In the genomic region with DNA sequence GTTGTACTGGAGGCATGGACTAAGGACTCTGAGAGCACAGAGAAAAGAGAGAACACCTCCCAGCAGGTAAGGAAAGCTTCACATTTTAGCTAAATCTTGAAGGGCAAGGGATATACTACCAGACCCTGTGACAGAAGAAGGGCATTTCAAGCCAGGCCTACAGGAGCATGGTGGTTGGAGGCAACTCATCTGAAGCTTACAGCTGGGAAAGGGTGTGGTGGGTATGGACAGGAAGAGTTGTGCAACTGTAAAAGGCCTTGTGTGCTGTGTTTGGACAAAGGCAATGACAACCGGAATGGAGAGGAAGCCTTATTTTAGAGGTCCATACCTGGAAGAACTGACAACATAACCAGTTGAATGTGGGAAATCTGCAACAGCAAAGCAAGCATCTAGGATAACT, we compare ENCODE assay signal across 23 cellular contexts. TPM values are rescaled to one million over a fixed set of nuclear protein-coding genes. Genes with fewer than 3 reads are reported as not detected.
A peak's percentile ranks its signal among the peaks of the same experiment; 100 is the strongest.
DNase-seq lines count a peak whose midpoint lies in the region; TF ChIP-seq lines count a peak whose summit lies in the region.
"Had no signal": no experiment of that assay in that cellular context is flagged by ENCODE, and none has a peak within 500 bp of the region (broad histone marks: within the 10 kb centered on the region; RNA-seq: fewer than 3 reads in every experiment).

No MANE protein-coding gene starts in this region.

- peak overlapping the region; percentile 21 for H3K27ac Mint-ChIP-seq in MCF 10A (ENCODE audit: low read depth, unreplicated experiment)
- H3K27ac Mint-ChIP-seq: B cell had no signal

- H3K4me3 Mint-ChIP-seq in MCF 10A (ENCODE audit: unreplicated experiment) = no peak overlapping the region
- H3K4me3 Mint-ChIP-seq: B cell; central memory CD8-positive, alpha-beta T cell; IgD-negative memory B cell had no signal

- H3K36me3 Mint-ChIP-seq in MCF 10A (ENCODE audit: insufficient read depth, unreplicated experiment) = peaks cover 4% of the 10 kb centered on the region
- H3K36me3 Mint-ChIP-seq: IgD-negative memory B cell had no signal

- TF ChIP-seq CTCF in MCF 10A (IDR thresholded peaks at IDR 0.05; ENCODE audit: unreplicated experiment) = no peak
- no peak for TF ChIP-seq CTCF in breast epithelium (IDR thresholded peaks at IDR 0.05)
- no peak for TF ChIP-seq CTCF in choroid plexus epithelial cell (conservative IDR thresholded peaks at IDR 0.05; ENCODE audit: low read depth, low read length)

- no peaks in the 10 kb centered on the region for H3K27me3 Mint-ChIP-seq in MCF 10A (ENCODE audit: insufficient read depth, unreplicated experiment)
- H3K27me3 Mint-ChIP-seq: B cell had no signal

- no peaks in the 10 kb centered on the region for H3K4me1 ChIP-seq in breast epithelium
- peaks cover 0 to 9% (median 0%) of the 10 kb centered on the region in 3 donors for H3K4me1 ChIP-seq in skeletal muscle tissue (ENCODE audit: control insufficient read depth in 3 of 3, insufficient read depth in 3 of 3, low read length in 3 of 3)
- H3K4me1 ChIP-seq: suprapubic skin had no signal

- no peaks in the 10 kb centered on the region for H3K9me3 Mint-ChIP-seq in MCF 10A (ENCODE audit: unreplicated experiment)
- H3K9me3 Mint-ChIP-seq: central memory CD8-positive, alpha-beta T cell; IgD-negative memory B cell had no signal

- H3K9ac ChIP-seq in skeletal muscle tissue (ENCODE audit: low read depth in 1 of 3, low read length in 3 of 3) = no peak overlapping the region

- no peak overlapping the region for H3K4me3 ChIP-seq in breast epithelium
- no peak overlapping the region for H3K4me3 ChIP-seq in choroid plexus epithelial cell (ENCODE audit: low read depth, low read length)
- no peak overlapping the region for H3K4me3 ChIP-seq in skeletal muscle tissue (ENCODE audit: low read length in 3 of 3)
- H3K4me3 ChIP-seq: MG63, suprapubic skin had no signal

- no peak overlapping the region for H3K27ac ChIP-seq in breast epithelium
- H3K27ac ChIP-seq in skeletal muscle tissue (ENCODE audit: low read depth, low read length) = peak overlapping the region; percentile 23
- H3K27ac ChIP-seq: HL-60, suprapubic skin, WERI-Rb-1 had no signal

- TF ChIP-seq POLR2A in breast epithelium (IDR thresholded peaks at IDR 0.05) = no peak

- peaks cover 26% of the 10 kb centered on the region for H3K4me1 Mint-ChIP-seq in MCF 10A (ENCODE audit: insufficient read depth, unreplicated experiment)
- H3K4me1 Mint-ChIP-seq: B cell; central memory CD8-positive, alpha-beta T cell; IgD-negative memory B cell had no signal

- H3K9me3 ChIP-seq in breast epithelium (no peaks in the 10 kb centered on the region), skeletal muscle tissue (ENCODE audit: control insufficient read depth in 3 of 3, low read length in 3 of 3) (no peaks in the 10 kb centered on the region)
- H3K9me3 ChIP-seq: MG63, suprapubic skin had no signal

- CTCF ChIA-PET in MCF 10A (lab: Yijun Ruan, JAX) = interaction anchor here (0.6 to 1.2 kb wide), 4 partner anchors 15 to 1530 kb away, joined by 3 to 4 read pairs (median 3); no protein-coding TSS in a partner anchor

- no peaks in the 10 kb centered on the region for H3K27me3 ChIP-seq in breast epithelium
- no peaks in the 10 kb centered on the region for H3K27me3 ChIP-seq in skeletal muscle tissue (ENCODE audit: control insufficient read depth in 3 of 3, insufficient read depth in 3 of 3, low read length in 3 of 3)
- H3K27me3 ChIP-seq: MG63, suprapubic skin had no signal

- DNase-seq in MCF 10A (ENCODE audit: unreplicated experiment) = peak; percentile 55
- no peak for DNase-seq in breast epithelium (ENCODE audit: low spot score in 2 of 2)
- DNase-seq in choroid plexus epithelial cell (ENCODE audit: low read depth) = peak; percentile 22
- DNase-seq in islet precursor cell = peak; percentile 12
- no peak for DNase-seq in putamen (ENCODE audit: low spot score)
- DNase-seq in glomerular visceral epithelial cell (ENCODE audit: extremely low spot score) = no peak
- no peak for DNase-seq in stimulated activated naive CD4-positive, alpha-beta T cell treated with Interleukin-2 at 50 U/mL for 16 hours (lab: John Stamatoyannopoulos, UW)
- DNase-seq: activated naive CD4-positive, alpha-beta T cell; EL; head of caudate nucleus; mammary epithelial cell; MG63; right cardiac atrium; stimulated activated CD4-positive, alpha-beta T cell treated with anti-CD3 and anti-CD28 coated beads, Interleukin-15, amount 100 ng/mL, for 24 hours; T-helper 2 cell; WERI-Rb-1 had no signal

- H3K36me3 ChIP-seq in breast epithelium (peaks cover 20% of the 10 kb centered on the region), skeletal muscle tissue (ENCODE audit: control insufficient read depth in 3 of 3, insufficient read depth in 3 of 3, low read length in 3 of 3) (peaks cover 66 to 99% (median 94%) of the 10 kb centered on the region in 3 donors)
- H3K36me3 ChIP-seq: MG63, WERI-Rb-1 had no signal

- intact Hi-C loops in MCF 10A (cut with micrococcal nuclease) = no loop called here
- intact Hi-C loops in breast epithelium (cut with DNase I; ENCODE audit: low total_unique reads) = no loop called here

- no TSS peak for BruUV-seq in MCF 10A (replicated peaks; lab: Mats Ljungman, UMichigan)

- POLR2A ChIA-PET in MCF 10A (lab: Yijun Ruan, JAX) = interaction anchor here (1.1 kb wide), 1 partner anchor 17 kb away, joined by 3 read pairs; no protein-coding TSS in a partner anchor

RNA-seq across cellular contexts. Expression of a gene that starts 31.2 kb away (rescaled TPM):
- 0.49 TPM in 1 of 2 replicates, not detected in the other for total RNA-seq in MCF 10A (2022)
- total RNA-seq in breast epithelium = 10 to 100 TPM in 1 of 3 donors, 1 to 10 TPM in 2; 4.2 to 11.4 (median 6.9) TPM
- total RNA-seq in skeletal muscle tissue = 9.9 TPM
- total RNA-seq: A172 had no signal

RNA-seq across cellular contexts. Expression of a gene that starts 47.6 kb away (rescaled TPM):
- 15.4 and 15.5 TPM in 2 replicates for total RNA-seq in MCF 10A (2022)
- total RNA-seq in breast epithelium = 10 to 100 TPM; 23.1 to 28.2 (median 26.6) TPM
- total RNA-seq in skeletal muscle tissue = 45.4 TPM

Comparison
In these comparisons a context has a peak if more than half of its experiments do, and no peak if none do; other contexts are left out.
1. DNase-seq: peak in MCF 10A (single experiment), choroid plexus epithelial cell (single experiment) and islet precursor cell (single experiment); none in breast epithelium (0 of 2), putamen (single experiment), glomerular visceral epithelial cell (single experiment) and stimulated activated naive CD4-positive, alpha-beta T cell treated with Interleukin-2 at 50 U/mL for 16 hours (single experiment).